13 cellular contexts compared by ENCODE assay signal in genomic region chr10:75166623-75166972, GRCh38. TPM values are rescaled to one million over a fixed set of nuclear protein-coding genes. Genes with fewer than 3 reads are reported as not detected.
DNase-seq lines count a peak whose midpoint lies in the region; ATAC-seq lines count a peak whose summit lies in the region.
"Had no signal": no experiment of that assay in that cellular context is flagged by ENCODE, and none has a peak within 500 bp of the region (broad histone marks: within the 10 kb centered on the region; RNA-seq: fewer than 3 reads in every experiment).

No MANE protein-coding gene starts in this region.

- H3K9me3 Mint-ChIP-seq in activated CD4-positive, alpha-beta T cell treated with anti-CD3 and anti-CD28 coated beads, Interleukin-2, amount 10 ng/mL, durations not matched to agents 7 days and 5 days: no peaks in the 10 kb centered on the region
- H3K9me3 Mint-ChIP-seq in natural killer cell treated with Interleukin-12 subunit alpha and Interleukin-12 subunit beta and Interleukin-15 and Interleukin-18, amount 100 ng/mL, for 72 hours: no peaks in the 10 kb centered on the region
- H3K9me3 Mint-ChIP-seq: nephron had no signal

- peak overlapping the region; percentile 95 for H3K27ac Mint-ChIP-seq in activated CD4-positive, alpha-beta T cell treated with anti-CD3 and anti-CD28 coated beads, Interleukin-2, amount 10 ng/mL, durations not matched to agents 7 days and 5 days
- peak overlapping the region; percentile 42 to 80 for H3K27ac Mint-ChIP-seq in natural killer cell treated with Interleukin-12 subunit alpha and Interleukin-12 subunit beta and Interleukin-15 and Interleukin-18, amount 100 ng/mL, for 72 hours
- H3K27ac Mint-ChIP-seq: nephron had no signal

- CTCF ChIA-PET in activated CD4-positive, alpha-beta T cell treated with anti-CD3 and anti-CD28 coated beads, Interleukin-2, amount 10 ng/mL, durations not matched to agents 7 days and 5 days (lab: Charles Lee): interaction anchor here (0.6 to 1.9 kb wide), 8 partner anchors 12 to 69 kb away, joined by 3 to 8 read pairs (median 4); partner anchors contain the start of gene COMTD1

- peaks cover 33% of the 10 kb centered on the region for H3K36me3 Mint-ChIP-seq in activated CD4-positive, alpha-beta T cell treated with anti-CD3 and anti-CD28 coated beads, Interleukin-2, amount 10 ng/mL, durations not matched to agents 7 days and 5 days (ENCODE audit: low read depth)
- H3K36me3 Mint-ChIP-seq in natural killer cell treated with Interleukin-12 subunit alpha and Interleukin-12 subunit beta and Interleukin-15 and Interleukin-18, amount 100 ng/mL, for 72 hours: peaks cover 5% of the 10 kb centered on the region

- POLR2A ChIA-PET in activated CD4-positive, alpha-beta T cell treated with anti-CD3 and anti-CD28 coated beads, Interleukin-2, amount 10 ng/mL, durations not matched to agents 7 days and 5 days (lab: Charles Lee): interaction anchor here (0.6 kb wide), 1 partner anchor 64 kb away, joined by 5 read pairs; no protein-coding TSS in a partner anchor

- H3K27me3 Mint-ChIP-seq in activated CD4-positive, alpha-beta T cell treated with anti-CD3 and anti-CD28 coated beads, Interleukin-2, amount 10 ng/mL, durations not matched to agents 7 days and 5 days: no peaks in the 10 kb centered on the region
- no peaks in the 10 kb centered on the region for H3K27me3 Mint-ChIP-seq in natural killer cell treated with Interleukin-12 subunit alpha and Interleukin-12 subunit beta and Interleukin-15 and Interleukin-18, amount 100 ng/mL, for 72 hours

- no peak for DNase-seq in activated CD4-positive, alpha-beta T cell treated with anti-CD3 and anti-CD28 coated beads, Interleukin-2, amount 10 ng/mL, durations not matched to agents 7 days and 5 days
- DNase-seq in activated CD4-positive, alpha-beta T cell treated with anti-CD3 and anti-CD28 coated beads for 1 hour: no peak
- no peak for DNase-seq in natural killer cell treated with Interleukin-12 subunit alpha and Interleukin-12 subunit beta and Interleukin-15 and Interleukin-18, amount 100 ng/mL, for 72 hours (ENCODE audit: low spot score)
- DNase-seq in NCI-H446 (lab: John Stamatoyannopoulos, UW) (no peak), NCI-H446 treated with DMSO at 0.1 percent for 48 hours (lab: John Stamatoyannopoulos, UW) (no peak)
- no peak for DNase-seq in stimulated activated CD4-positive, alpha-beta T cell treated with anti-CD3 and anti-CD28 coated beads, Interleukin-2, amount 100 ng/mL, for 24 hours
- DNase-seq: ACHN; NCI-H1694; SJCRH30; stimulated activated CD4-positive, alpha-beta T cell treated with anti-CD3 and anti-CD28 coated beads, Interleukin-4, amount 100 ng/mL, for 24 hours had no signal

- ATAC-seq in GM21723 (IDR thresholded peaks at IDR 0.05; ENCODE audit: unreplicated experiment) (peak; percentile 29), HG03571 (IDR thresholded peaks at IDR 0.05; ENCODE audit: unreplicated experiment) (peak; percentile 32)
- ATAC-seq in natural killer cell treated with Interleukin-12 subunit alpha and Interleukin-12 subunit beta and Interleukin-15 and Interleukin-18, amount 100 ng/mL, for 72 hours: peak in 1 of 2 donors; percentile 27

- H3K4me1 Mint-ChIP-seq in activated CD4-positive, alpha-beta T cell treated with anti-CD3 and anti-CD28 coated beads, Interleukin-2, amount 10 ng/mL, durations not matched to agents 7 days and 5 days: peaks cover 44% of the 10 kb centered on the region
- H3K4me1 Mint-ChIP-seq in natural killer cell treated with Interleukin-12 subunit alpha and Interleukin-12 subunit beta and Interleukin-15 and Interleukin-18, amount 100 ng/mL, for 72 hours (ENCODE audit: low read depth in 2 of 2): peaks cover 16 to 30% of the 10 kb centered on the region in 2 donors
- H3K4me1 Mint-ChIP-seq: nephron had no signal

- H3K4me3 Mint-ChIP-seq in activated CD4-positive, alpha-beta T cell treated with anti-CD3 and anti-CD28 coated beads, Interleukin-2, amount 10 ng/mL, durations not matched to agents 7 days and 5 days: peak overlapping the region; percentile 70
- H3K4me3 Mint-ChIP-seq in natural killer cell treated with Interleukin-12 subunit alpha and Interleukin-12 subunit beta and Interleukin-15 and Interleukin-18, amount 100 ng/mL, for 72 hours: peak overlapping the region; percentile 58
- H3K4me3 Mint-ChIP-seq: nephron had no signal

RNA-seq across cellular contexts. Expression of gene VDAC2, which starts 44.0 kb away (rescaled TPM):
- 100 to 1,000 TPM in 1 of 2 experiments, 10 to 100 TPM in 1; 98.6 to 122 TPM for total RNA-seq in activated CD4-positive, alpha-beta T cell treated with anti-CD3 and anti-CD28 coated beads, Interleukin-2, amount 10 ng/mL, durations not matched to agents 7 days and 5 days
- 100 to 1,000 TPM; 160 to 187 TPM for total RNA-seq in natural killer cell treated with Interleukin-12 subunit alpha and Interleukin-12 subunit beta and Interleukin-15 and Interleukin-18, amount 100 ng/mL, for 72 hours

RNA-seq across cellular contexts. Expression of gene SAMD8, which starts 55.1 kb away (rescaled TPM):
- 10 to 100 TPM; 12.9 to 13.3 TPM for total RNA-seq in activated CD4-positive, alpha-beta T cell treated with anti-CD3 and anti-CD28 coated beads, Interleukin-2, amount 10 ng/mL, durations not matched to agents 7 days and 5 days
- total RNA-seq in natural killer cell treated with Interleukin-12 subunit alpha and Interleukin-12 subunit beta and Interleukin-15 and Interleukin-18, amount 100 ng/mL, for 72 hours: 10 to 100 TPM; 20.9 to 23.5 TPM
